In genomic region chrX:37572137-37572587, GRCh38 we compare ENCODE assay signal across 8 cellular contexts. TPM values are rescaled to one million over a fixed set of nuclear protein-coding genes. Genes with fewer than 3 reads are reported as not detected.
DNase-seq lines count a peak whose midpoint lies in the region; ATAC-seq and TF ChIP-seq lines count a peak whose summit lies in the region.
"Not testable (repeated sequence)": the region's sequence is repeated elsewhere in the genome, so short reads cannot be mapped to it uniquely, and the experiment has no call there.

No MANE protein-coding gene starts in this region.

- not testable (repeated sequence) for H3K4me1 ChIP-seq in mammary epithelial cell (ENCODE audit: insufficient read depth, low read length); hepatocyte (ENCODE audit: insufficient read depth); thoracic aorta (ENCODE audit: control insufficient read depth in 1 of 2, low read depth in 2 of 2)

- 23% methylated on average over 10 of the region's 56 CpGs for WGBS in mammary epithelial cell (ENCODE audit: low coverage, missing lambda C conversion rate)
- WGBS in hepatocyte (ENCODE audit: low lambda C conversion rate, missing lambda C conversion rate), result 49% methylated on average over 27 of the region's 56 CpGs

- not testable (repeated sequence) for H3K36me3 Mint-ChIP-seq in activated CD4-positive, alpha-beta T cell treated with anti-CD3 and anti-CD28 coated beads, Interleukin-2, amount 10 ng/mL, durations not matched to agents 7 days and 5 days (ENCODE audit: low read depth)

- H3K27ac Mint-ChIP-seq in activated CD4-positive, alpha-beta T cell treated with anti-CD3 and anti-CD28 coated beads, Interleukin-2, amount 10 ng/mL, durations not matched to agents 7 days and 5 days, result not testable (repeated sequence)

- dilution Hi-C loops in mammary epithelial cell (cut with HindIII; ENCODE audit: low sequenced_read_pairs), result not testable (repeated sequence)

- peak; percentile 30 for DNase-seq in GM06990 (ENCODE audit: extremely low read depth, insufficient read length)
- peak; percentile 2 for DNase-seq in HPDE6-E6E7 (ENCODE audit: extremely low spot score)
- DNase-seq in NCI-H82 (lab: John Stamatoyannopoulos, UW), result peak; percentile 49
- DNase-seq in activated CD4-positive, alpha-beta T cell treated with anti-CD3 and anti-CD28 coated beads, Interleukin-2, amount 10 ng/mL, durations not matched to agents 7 days and 5 days, result peak; percentile 16
- DNase-seq in mammary epithelial cell, result peak; percentile 60
- peak; percentile 34 for DNase-seq in hepatocyte (ENCODE audit: low spot score)
- DNase-seq in thoracic aorta (ENCODE audit: low spot score), result not testable (repeated sequence)

- in situ Hi-C loops in mammary epithelial cell (cut with MboI; ENCODE audit: low sequenced_read_pairs in 2 of 2), result not testable (repeated sequence)

- not testable (repeated sequence) for H3K4me3 ChIP-seq in GM06990 (replicated peaks; ENCODE audit: low read depth, low read length); hepatocyte
- H3K4me3 ChIP-seq in mammary epithelial cell (replicated peaks in 1 of 3; ENCODE audit: insufficient read depth in 1 of 3, low read depth in 2 of 3, low read length in 3 of 3) (peak overlapping the region; percentile 10 to 46 (median 45)), neural cell (ENCODE audit: low read length) (peak overlapping the region; percentile 61), thoracic aorta (peak overlapping the region; percentile 70)

- not testable (repeated sequence) for ATAC-seq in thoracic aorta (ENCODE audit: insufficient number of reproducible peaks, low FRiP score, low read depth)

- intact Hi-C loops in mammary epithelial cell (cut with micrococcal nuclease), result loop anchor here (1.0 kb wide), 3 partner anchors 173 to 270 kb away; no protein-coding TSS in a partner anchor

- H3K4me2 ChIP-seq in mammary epithelial cell (ENCODE audit: insufficient read depth, low read depth, low read length) (peak overlapping the region; percentile 60), hepatocyte (peak overlapping the region; percentile 75)
- H3K4me2 ChIP-seq in neural cell (ENCODE audit: low read length), result not testable (repeated sequence)

- not testable (repeated sequence) for H3F3A ChIP-seq in neural cell (ENCODE audit: insufficient read depth, low read length, poor library complexity, severe bottlenecking)

- H3K27me3 ChIP-seq in GM06990 (replicated peaks; ENCODE audit: control insufficient read depth, insufficient read depth, low read length); mammary epithelial cell (ENCODE audit: insufficient read depth, low read length); hepatocyte; neural cell (ENCODE audit: insufficient read depth, low read depth, low read length); thoracic aorta (replicated peaks; ENCODE audit: insufficient read depth): not testable (repeated sequence)

- TF ChIP-seq CTCF in GM06990 (IDR thresholded peaks at IDR 0.05; ENCODE audit: insufficient read depth, low read length, poor library complexity, severe bottlenecking) (peak; percentile 33), mammary epithelial cell (conservative IDR thresholded peaks at IDR 0.05 in 1 of 2, IDR thresholded peaks at IDR 0.05 in 1 of 2; ENCODE audit: extremely low read depth in 1 of 2, insufficient read depth in 1 of 2, low read depth in 1 of 2, low read length in 2 of 2) (peak; percentile 25 to 59), hepatocyte (IDR thresholded peaks at IDR 0.05; ENCODE audit: poor library complexity) (peak; percentile 42), neural cell (IDR thresholded peaks at IDR 0.05; ENCODE audit: poor library complexity, severe bottlenecking) (peak; percentile 32), thoracic aorta (IDR thresholded peaks at IDR 0.05) (peak; percentile 39)

- TF ChIP-seq RAD21 in neural cell (conservative IDR thresholded peaks at IDR 0.05), result not testable (repeated sequence)

- H3K36me3 ChIP-seq in GM06990 (ENCODE audit: control insufficient read depth, insufficient read depth, low read length); mammary epithelial cell (ENCODE audit: insufficient read depth, low read length); hepatocyte (replicated peaks; ENCODE audit: insufficient read depth, low read depth); neural cell (ENCODE audit: insufficient read depth, low read length); thoracic aorta: not testable (repeated sequence)

- H3K9ac ChIP-seq in mammary epithelial cell (ENCODE audit: insufficient read depth, low read length), result peak overlapping the region; percentile 16
- H3K9ac ChIP-seq in neural cell (ENCODE audit: low read length), result not testable (repeated sequence)

- H3K9me2 ChIP-seq in hepatocyte (replicated peaks; ENCODE audit: insufficient read depth); neural cell (ENCODE audit: insufficient read depth, low read length): not testable (repeated sequence)

- TF ChIP-seq EP300 in neural cell (conservative IDR thresholded peaks at IDR 0.05; ENCODE audit: poor library complexity, severe bottlenecking), result not testable (repeated sequence)

- H3K27ac ChIP-seq in mammary epithelial cell (ENCODE audit: insufficient read depth, low read depth, low read length); hepatocyte; neural cell (ENCODE audit: low read length): not testable (repeated sequence)
- peak overlapping the region in 1 of 2 donors; percentile 26 for H3K27ac ChIP-seq in thoracic aorta

- H3K4me3 Mint-ChIP-seq in activated CD4-positive, alpha-beta T cell treated with anti-CD3 and anti-CD28 coated beads, Interleukin-2, amount 10 ng/mL, durations not matched to agents 7 days and 5 days, result peak overlapping the region; percentile 78

- POLR2A ChIA-PET in activated CD4-positive, alpha-beta T cell treated with anti-CD3 and anti-CD28 coated beads, Interleukin-2, amount 10 ng/mL, durations not matched to agents 7 days and 5 days (lab: Charles Lee), result not testable (repeated sequence)

- H3K27me3 Mint-ChIP-seq in activated CD4-positive, alpha-beta T cell treated with anti-CD3 and anti-CD28 coated beads, Interleukin-2, amount 10 ng/mL, durations not matched to agents 7 days and 5 days, result peaks cover 12% of the 10 kb centered on the region

- not testable (repeated sequence) for H3K9me3 ChIP-seq in mammary epithelial cell (replicated peaks; ENCODE audit: insufficient read depth, low read length); hepatocyte (ENCODE audit: low read depth); neural cell (ENCODE audit: low read length); thoracic aorta

- not testable (repeated sequence) for BruUV-seq in mammary epithelial cell (replicated peaks; lab: Mats Ljungman, UMichigan)

- not testable (repeated sequence) for H4K20me1 ChIP-seq in mammary epithelial cell (ENCODE audit: insufficient read depth, low read length); hepatocyte (ENCODE audit: insufficient read depth, poor library complexity, severe bottlenecking); neural cell (ENCODE audit: insufficient read depth)

- peaks cover 14% of the 10 kb centered on the region for H3K4me1 Mint-ChIP-seq in activated CD4-positive, alpha-beta T cell treated with anti-CD3 and anti-CD28 coated beads, Interleukin-2, amount 10 ng/mL, durations not matched to agents 7 days and 5 days

- H2AFZ ChIP-seq in mammary epithelial cell (ENCODE audit: low read depth, low read length), result peak overlapping the region; percentile 81
- not testable (repeated sequence) for H2AFZ ChIP-seq in hepatocyte; neural cell (ENCODE audit: low read depth, low read length)

- H3K9me3 Mint-ChIP-seq in activated CD4-positive, alpha-beta T cell treated with anti-CD3 and anti-CD28 coated beads, Interleukin-2, amount 10 ng/mL, durations not matched to agents 7 days and 5 days, result not testable (repeated sequence)

- CTCF ChIA-PET in activated CD4-positive, alpha-beta T cell treated with anti-CD3 and anti-CD28 coated beads, Interleukin-2, amount 10 ng/mL, durations not matched to agents 7 days and 5 days (lab: Charles Lee); mammary epithelial cell (lab: Charles Lee; ENCODE audit: low non-redundant PET): not testable (repeated sequence)

- H3K79me2 ChIP-seq in mammary epithelial cell (ENCODE audit: insufficient read depth, low read length); hepatocyte; neural cell (replicated peaks; ENCODE audit: insufficient read depth, low read length): not testable (repeated sequence)

RNA-seq across cellular contexts. Expression of gene LANCL3, which starts 0.7 kb away (rescaled TPM):
- under 1 TPM; 0.30 to 0.46 TPM for total RNA-seq in activated CD4-positive, alpha-beta T cell treated with anti-CD3 and anti-CD28 coated beads, Interleukin-2, amount 10 ng/mL, durations not matched to agents 7 days and 5 days
- total RNA-seq in mammary epithelial cell, result 1 to 10 TPM; 1.2 to 1.4 TPM
- polyA plus RNA-seq in mammary epithelial cell, result 1.2 TPM
- polyA minus RNA-seq in mammary epithelial cell, result 0.47 TPM
- total RNA-seq in hepatocyte, result 0.84 and 0.87 TPM in 2 replicates
- polyA plus RNA-seq in hepatocyte, result 0.28 and 0.30 TPM in 2 replicates
- 0.35 and 0.96 TPM in 2 replicates for polyA plus RNA-seq in neural cell
- 1.4 and 1.5 TPM in 2 replicates for polyA minus RNA-seq in neural cell
- total RNA-seq in thoracic aorta, result under 1 TPM; 0.95 to 0.99 TPM
